Comparison of ENCODE assay signal across 11 cellular contexts in the genomic region with DNA sequence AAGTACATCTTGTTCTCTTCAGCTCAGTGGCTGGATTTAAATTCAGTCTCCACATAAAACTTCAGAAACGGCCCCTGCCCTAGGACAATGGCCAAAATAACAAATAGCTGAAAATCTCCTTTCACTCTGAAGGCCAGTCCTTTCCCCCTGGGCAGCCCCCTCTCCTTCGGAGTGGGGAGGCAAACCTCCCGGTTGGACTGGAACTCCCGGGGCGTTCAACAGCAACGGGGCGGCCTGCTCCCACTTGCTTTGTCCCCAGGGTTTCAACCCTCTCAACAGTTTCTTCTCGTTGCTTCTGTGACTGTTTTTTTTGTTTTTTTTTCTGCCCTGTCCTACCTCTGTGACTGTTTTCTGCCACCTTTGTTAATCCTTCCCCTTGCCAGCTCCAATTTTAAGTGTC.
DNase-seq lines count a peak whose midpoint lies in the region; ATAC-seq lines count a peak whose summit lies in the region.
"Had no signal": no experiment of that assay in that cellular context is flagged by ENCODE, and none has a peak within 500 bp of the region (broad histone marks: within the 10 kb centered on the region; RNA-seq: fewer than 3 reads in every experiment).

No MANE protein-coding gene starts in this region.

- in situ Hi-C loops in GM23248 (cut with MboI): no loop called here

- DNase-seq in stimulated activated naive CD8-positive, alpha-beta T cell treated with anti-CD3 and anti-CD28 coated beads, Interleukin-15, Interleukin-2, amounts not matched to agents 100 U/mL and 50 U/mL, for 24 hours: no peak
- DNase-seq in activated naive CD8-positive, alpha-beta T cell treated with anti-CD3 and anti-CD28 coated beads, Interleukin-2, amount 10 ng/mL, durations not matched to agents 7 days and 5 days: no peak
- no peak for DNase-seq in SHP77 treated with DMSO at 0.1 percent for 48 hours (lab: John Stamatoyannopoulos, UW)
- no peak for DNase-seq in MG63
- DNase-seq in NCI-H510A (lab: John Stamatoyannopoulos, UW): no peak
- no peak for DNase-seq in GM23248
- DNase-seq: GDM1, tibial artery had no signal

- H3K4me1 ChIP-seq in GM23248 (ENCODE audit: insufficient read depth): no peaks in the 10 kb centered on the region
- H3K4me1 ChIP-seq: right atrium auricular region, tibial artery had no signal

- H3K4me3 ChIP-seq in MG63 (no peak overlapping the region), GM23248 (no peak overlapping the region)
- H3K4me3 ChIP-seq: right atrium auricular region, tibial artery had no signal

- H3K4me1 Mint-ChIP-seq in stimulated activated naive CD8-positive, alpha-beta T cell treated with anti-CD3 and anti-CD28 coated beads, Interleukin-15, Interleukin-2, amounts not matched to agents 100 ng/mL and 50 ng/mL, for 24 hours (ENCODE audit: low read depth): peaks cover 56% of the 10 kb centered on the region
- peaks cover 36% of the 10 kb centered on the region for H3K4me1 Mint-ChIP-seq in activated naive CD8-positive, alpha-beta T cell treated with anti-CD3 and anti-CD28 coated beads, Interleukin-2, amount 10 ng/mL, durations not matched to agents 7 days and 5 days

- no peaks in the 10 kb centered on the region for H3K79me2 ChIP-seq in GM23248 (ENCODE audit: insufficient read depth)

- POLR2A ChIA-PET in activated naive CD8-positive, alpha-beta T cell treated with anti-CD3 and anti-CD28 coated beads, Interleukin-2, amount 10 ng/mL, durations not matched to agents 7 days and 5 days (lab: Charles Lee): interaction anchor here (0.7 to 6.7 kb wide), 7 partner anchors 69 to 202 kb away, joined by 3 to 54 read pairs (median 3); partner anchors contain the start of gene IRF4

- peak overlapping the region; percentile 95 for H3K27ac Mint-ChIP-seq in stimulated activated naive CD8-positive, alpha-beta T cell treated with anti-CD3 and anti-CD28 coated beads, Interleukin-15, Interleukin-2, amounts not matched to agents 100 ng/mL and 50 ng/mL, for 24 hours
- H3K27ac Mint-ChIP-seq in activated naive CD8-positive, alpha-beta T cell treated with anti-CD3 and anti-CD28 coated beads, Interleukin-2, amount 10 ng/mL, durations not matched to agents 7 days and 5 days: peak overlapping the region; percentile 74

- no peak overlapping the region for H3K27ac ChIP-seq in GM23248
- H3K27ac ChIP-seq: right atrium auricular region, tibial artery had no signal

- H3F3A ChIP-seq in GM23248 (ENCODE audit: insufficient read depth): no peaks in the 10 kb centered on the region

- H2AFZ ChIP-seq in GM23248: no peak overlapping the region

- no peaks in the 10 kb centered on the region for H3K36me3 Mint-ChIP-seq in stimulated activated naive CD8-positive, alpha-beta T cell treated with anti-CD3 and anti-CD28 coated beads, Interleukin-15, Interleukin-2, amounts not matched to agents 100 ng/mL and 50 ng/mL, for 24 hours (ENCODE audit: low read depth)
- no peaks in the 10 kb centered on the region for H3K36me3 Mint-ChIP-seq in activated naive CD8-positive, alpha-beta T cell treated with anti-CD3 and anti-CD28 coated beads, Interleukin-2, amount 10 ng/mL, durations not matched to agents 7 days and 5 days

- no peaks in the 10 kb centered on the region for H3K9me2 ChIP-seq in GM23248 (ENCODE audit: insufficient read depth)

- H3K4me3 Mint-ChIP-seq in stimulated activated naive CD8-positive, alpha-beta T cell treated with anti-CD3 and anti-CD28 coated beads, Interleukin-15, Interleukin-2, amounts not matched to agents 100 ng/mL and 50 ng/mL, for 24 hours: peak overlapping the region; percentile 55
- H3K4me3 Mint-ChIP-seq in activated naive CD8-positive, alpha-beta T cell treated with anti-CD3 and anti-CD28 coated beads, Interleukin-2, amount 10 ng/mL, durations not matched to agents 7 days and 5 days: peak overlapping the region; percentile 21

- no peaks in the 10 kb centered on the region for H3K27me3 ChIP-seq in MG63
- 0 out of 2 replicates have a peak, but pooled peaks cover under 1% of the 10 kb centered on the region for H3K27me3 ChIP-seq in GM23248 (replicated peaks; ENCODE audit: insufficient read depth)
- H3K27me3 ChIP-seq: right atrium auricular region, tibial artery had no signal

- H3K9me3 ChIP-seq in MG63 (no peaks in the 10 kb centered on the region), GM23248 (ENCODE audit: low read depth) (no peaks in the 10 kb centered on the region)
- H3K9me3 ChIP-seq: right atrium auricular region, tibial artery had no signal

- WGBS in GM23248 (ENCODE audit: low coverage in 1 of 2, low lambda C conversion rate in 2 of 2, missing lambda C conversion rate in 2 of 2), 2 experiments: 65 to 74% methylated on average over 8 of the region's 8 CpGs

- no peak overlapping the region for H3K9ac ChIP-seq in GM23248

- H3K36me3 ChIP-seq in MG63: no peaks in the 10 kb centered on the region
- H3K36me3 ChIP-seq in GM23248 (ENCODE audit: low read depth): no peaks in the 10 kb centered on the region
- H3K36me3 ChIP-seq: right atrium auricular region, tibial artery had no signal

- no peaks in the 10 kb centered on the region for H3K9me3 Mint-ChIP-seq in stimulated activated naive CD8-positive, alpha-beta T cell treated with anti-CD3 and anti-CD28 coated beads, Interleukin-15, Interleukin-2, amounts not matched to agents 100 ng/mL and 50 ng/mL, for 24 hours
- H3K9me3 Mint-ChIP-seq in activated naive CD8-positive, alpha-beta T cell treated with anti-CD3 and anti-CD28 coated beads, Interleukin-2, amount 10 ng/mL, durations not matched to agents 7 days and 5 days: no peaks in the 10 kb centered on the region

- H3K27me3 Mint-ChIP-seq in stimulated activated naive CD8-positive, alpha-beta T cell treated with anti-CD3 and anti-CD28 coated beads, Interleukin-15, Interleukin-2, amounts not matched to agents 100 ng/mL and 50 ng/mL, for 24 hours: no peaks in the 10 kb centered on the region
- H3K27me3 Mint-ChIP-seq in activated naive CD8-positive, alpha-beta T cell treated with anti-CD3 and anti-CD28 coated beads, Interleukin-2, amount 10 ng/mL, durations not matched to agents 7 days and 5 days: no peaks in the 10 kb centered on the region

- H3K4me2 ChIP-seq in GM23248 (ENCODE audit: unreplicated experiment): no peak overlapping the region

- ATAC-seq in stimulated activated naive CD8-positive, alpha-beta T cell treated with anti-CD3 and anti-CD28 coated beads, Interleukin-15, Interleukin-2, amounts not matched to agents 100 U/mL and 50 U/mL, for 24 hours: no peak
- peak; percentile 2 for ATAC-seq in HG03064 (IDR thresholded peaks at IDR 0.05; ENCODE audit: low read depth, unreplicated experiment)
- ATAC-seq in activated naive CD8-positive, alpha-beta T cell treated with anti-CD3 and anti-CD28 coated beads, Interleukin-2, amount 10 ng/mL, durations not matched to agents 7 days and 5 days (ENCODE audit: low read depth): no peak

- H4K20me1 ChIP-seq in GM23248 (ENCODE audit: insufficient read depth): no peaks in the 10 kb centered on the region
